1 cellular context compared by ENCODE assay signal in the genomic region with DNA sequence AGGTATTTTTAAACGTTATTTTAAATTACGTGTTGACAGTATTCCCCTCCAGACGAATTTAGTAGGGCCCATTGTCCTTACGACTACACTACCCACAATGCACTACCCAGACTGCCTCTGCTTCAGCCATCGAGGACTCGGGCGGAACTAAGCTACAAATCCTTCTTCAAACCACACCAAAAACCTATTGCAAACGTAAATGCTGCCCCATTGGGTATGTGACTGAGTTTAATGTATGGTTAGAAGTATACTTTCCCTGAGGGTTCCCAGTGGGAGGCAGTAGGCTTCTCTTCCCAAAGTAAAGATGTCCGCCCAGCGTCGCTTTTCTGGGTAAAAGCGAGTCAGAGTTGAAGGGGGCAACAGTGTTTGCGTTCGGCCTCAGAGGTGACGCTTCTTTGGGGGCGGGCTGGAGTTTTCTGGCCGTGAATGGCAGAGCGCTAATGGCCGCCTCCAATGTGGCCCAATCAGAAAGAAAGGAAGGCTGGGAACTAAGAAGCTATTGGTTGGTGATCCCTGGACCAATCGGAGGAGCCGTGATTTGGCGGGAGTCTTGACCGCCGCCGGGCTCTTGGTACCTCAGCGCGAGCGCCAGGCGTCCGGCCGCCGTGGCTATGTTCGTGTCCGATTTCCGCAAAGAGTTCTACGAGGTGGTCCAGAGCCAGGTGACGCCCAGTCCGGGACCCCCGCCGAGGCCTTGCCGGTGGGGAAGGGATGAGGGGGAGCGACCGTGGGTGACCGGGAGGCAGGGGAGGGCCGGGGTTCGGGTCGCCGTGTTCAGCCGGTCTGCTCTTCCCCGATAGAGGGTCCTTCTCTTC.
TF ChIP-seq lines count a peak whose summit lies in the region.

A gene with protein sequence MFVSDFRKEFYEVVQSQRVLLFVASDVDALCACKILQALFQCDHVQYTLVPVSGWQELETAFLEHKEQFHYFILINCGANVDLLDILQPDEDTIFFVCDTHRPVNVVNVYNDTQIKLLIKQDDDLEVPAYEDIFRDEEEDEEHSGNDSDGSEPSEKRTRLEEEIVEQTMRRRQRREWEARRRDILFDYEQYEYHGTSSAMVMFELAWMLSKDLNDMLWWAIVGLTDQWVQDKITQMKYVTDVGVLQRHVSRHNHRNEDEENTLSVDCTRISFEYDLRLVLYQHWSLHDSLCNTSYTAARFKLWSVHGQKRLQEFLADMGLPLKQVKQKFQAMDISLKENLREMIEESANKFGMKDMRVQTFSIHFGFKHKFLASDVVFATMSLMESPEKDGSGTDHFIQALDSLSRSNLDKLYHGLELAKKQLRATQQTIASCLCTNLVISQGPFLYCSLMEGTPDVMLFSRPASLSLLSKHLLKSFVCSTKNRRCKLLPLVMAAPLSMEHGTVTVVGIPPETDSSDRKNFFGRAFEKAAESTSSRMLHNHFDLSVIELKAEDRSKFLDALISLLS (plus strand): TSS at position 563 of the 815 bp plus-strand sequence. CDS start 49 bp downstream, at position 612.

TF ChIP-seq in HepG2, 621 proteins besides CTCF, POLR2A, EP300 and RAD21 (continued from another document and continues in another):
- TF ChIP-seq, protein P1, sequence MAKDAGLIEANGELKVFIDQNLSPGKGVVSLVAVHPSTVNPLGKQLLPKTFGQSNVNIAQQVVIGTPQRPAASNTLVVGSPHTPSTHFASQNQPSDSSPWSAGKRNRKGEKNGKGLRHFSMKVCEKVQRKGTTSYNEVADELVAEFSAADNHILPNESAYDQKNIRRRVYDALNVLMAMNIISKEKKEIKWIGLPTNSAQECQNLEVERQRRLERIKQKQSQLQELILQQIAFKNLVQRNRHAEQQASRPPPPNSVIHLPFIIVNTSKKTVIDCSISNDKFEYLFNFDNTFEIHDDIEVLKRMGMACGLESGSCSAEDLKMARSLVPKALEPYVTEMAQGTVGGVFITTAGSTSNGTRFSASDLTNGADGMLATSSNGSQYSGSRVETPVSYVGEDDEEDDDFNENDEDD (CRISPR knock-in tag; IDR thresholded peaks at IDR 0.05; ENCODE audit: borderline replicate concordance) = peak; percentile 93; the same call in 1 of the 2 replicates
- peak; percentile 50; the same call in 1 of the 2 replicates for TF ChIP-seq ARID2 (CRISPR knock-in tag; IDR thresholded peaks at IDR 0.05; ENCODE audit: borderline replicate concordance)
- no peak for TF ChIP-seq ZNF776 (CRISPR knock-in tag; IDR thresholded peaks at IDR 0.05)
- TF ChIP-seq RBM39 (IDR thresholded peaks at IDR 0.05; ENCODE audit: low read depth, low read length, poor library complexity, severe bottlenecking) = peak; percentile 36
- no peak for TF ChIP-seq SETDB1 (CRISPR knock-in tag; IDR thresholded peaks at IDR 0.05; ENCODE audit: borderline replicate concordance)
- no peak for TF ChIP-seq PRMT3 (CRISPR knock-in tag; IDR thresholded peaks at IDR 0.05; ENCODE audit: borderline replicate concordance, low read depth)
- peak; percentile 88 for TF ChIP-seq NFYC (CRISPR knock-in tag; IDR thresholded peaks at IDR 0.05)
- TF ChIP-seq BHLHE40 (IDR thresholded peaks at IDR 0.05; ENCODE audit: low read length) = no peak
- no peak; the same call in 1 of the 2 replicates for TF ChIP-seq SATB2 (CRISPR knock-in tag; IDR thresholded peaks at IDR 0.05)
- TF ChIP-seq, protein P2, sequence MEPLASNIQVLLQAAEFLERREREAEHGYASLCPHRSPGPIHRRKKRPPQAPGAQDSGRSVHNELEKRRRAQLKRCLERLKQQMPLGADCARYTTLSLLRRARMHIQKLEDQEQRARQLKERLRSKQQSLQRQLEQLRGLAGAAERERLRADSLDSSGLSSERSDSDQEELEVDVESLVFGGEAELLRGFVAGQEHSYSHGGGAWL (CRISPR knock-in tag; IDR thresholded peaks at IDR 0.05) = 0 out of 2 replicates have a peak, but pooled peaks have one; percentile 62
- TF ChIP-seq ZFP1 (CRISPR knock-in tag; IDR thresholded peaks at IDR 0.05) = no peak
- TF ChIP-seq, protein P3, sequence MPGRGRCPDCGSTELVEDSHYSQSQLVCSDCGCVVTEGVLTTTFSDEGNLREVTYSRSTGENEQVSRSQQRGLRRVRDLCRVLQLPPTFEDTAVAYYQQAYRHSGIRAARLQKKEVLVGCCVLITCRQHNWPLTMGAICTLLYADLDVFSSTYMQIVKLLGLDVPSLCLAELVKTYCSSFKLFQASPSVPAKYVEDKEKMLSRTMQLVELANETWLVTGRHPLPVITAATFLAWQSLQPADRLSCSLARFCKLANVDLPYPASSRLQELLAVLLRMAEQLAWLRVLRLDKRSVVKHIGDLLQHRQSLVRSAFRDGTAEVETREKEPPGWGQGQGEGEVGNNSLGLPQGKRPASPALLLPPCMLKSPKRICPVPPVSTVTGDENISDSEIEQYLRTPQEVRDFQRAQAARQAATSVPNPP (CRISPR knock-in tag; IDR thresholded peaks at IDR 0.05) = peak; percentile 57; the same call in 1 of the 2 replicates
- no peak for TF ChIP-seq ISX (CRISPR knock-in tag; conservative IDR thresholded peaks at IDR 0.05)
- no peak for TF ChIP-seq HIVEP1 (CRISPR knock-in tag; IDR thresholded peaks at IDR 0.05)
- TF ChIP-seq HNF4A (CRISPR knock-in tag; IDR thresholded peaks at IDR 0.05) = no peak
- TF ChIP-seq ZNF678 (CRISPR knock-in tag; IDR thresholded peaks at IDR 0.05) = no peak; the same call in 1 of the 2 replicates
- no peak for TF ChIP-seq ZNF790 (CRISPR knock-in tag; IDR thresholded peaks at IDR 0.05; ENCODE audit: borderline replicate concordance)
- no peak for TF ChIP-seq MEIS1 (CRISPR knock-in tag; IDR thresholded peaks at IDR 0.05; ENCODE audit: borderline replicate concordance)
- peak; percentile 63; the same call in 1 of the 2 replicates for TF ChIP-seq ZZZ3 (CRISPR knock-in tag; IDR thresholded peaks at IDR 0.05; ENCODE audit: borderline replicate concordance)
- no peak for TF ChIP-seq DNMT1 (CRISPR knock-in tag; IDR thresholded peaks at IDR 0.05)
- TF ChIP-seq PHF5A (CRISPR knock-in tag; IDR thresholded peaks at IDR 0.05; ENCODE audit: low read depth, unreplicated experiment) = no peak
- TF ChIP-seq KLF15 (CRISPR knock-in tag; IDR thresholded peaks at IDR 0.05; ENCODE audit: borderline replicate concordance) = no peak
- TF ChIP-seq NFIC (IDR thresholded peaks at IDR 0.05; ENCODE audit: low read length) = no peak
- TF ChIP-seq LCORL (IDR thresholded peaks at IDR 0.05) = no peak
- TF ChIP-seq LCORL (CRISPR knock-in tag; IDR thresholded peaks at IDR 0.05) = no peak
- TF ChIP-seq TSC22D2 (CRISPR knock-in tag; IDR thresholded peaks at IDR 0.05; ENCODE audit: borderline replicate concordance) = no peak
- no peak for TF ChIP-seq FLYWCH1 (CRISPR knock-in tag; IDR thresholded peaks at IDR 0.05)
- no peak; the same call in 1 of the 2 replicates for TF ChIP-seq NFATC3 (CRISPR knock-in tag; IDR thresholded peaks at IDR 0.05)
- no peak for TF ChIP-seq MAFG (CRISPR knock-in tag; IDR thresholded peaks at IDR 0.05)
- TF ChIP-seq, protein P4, sequence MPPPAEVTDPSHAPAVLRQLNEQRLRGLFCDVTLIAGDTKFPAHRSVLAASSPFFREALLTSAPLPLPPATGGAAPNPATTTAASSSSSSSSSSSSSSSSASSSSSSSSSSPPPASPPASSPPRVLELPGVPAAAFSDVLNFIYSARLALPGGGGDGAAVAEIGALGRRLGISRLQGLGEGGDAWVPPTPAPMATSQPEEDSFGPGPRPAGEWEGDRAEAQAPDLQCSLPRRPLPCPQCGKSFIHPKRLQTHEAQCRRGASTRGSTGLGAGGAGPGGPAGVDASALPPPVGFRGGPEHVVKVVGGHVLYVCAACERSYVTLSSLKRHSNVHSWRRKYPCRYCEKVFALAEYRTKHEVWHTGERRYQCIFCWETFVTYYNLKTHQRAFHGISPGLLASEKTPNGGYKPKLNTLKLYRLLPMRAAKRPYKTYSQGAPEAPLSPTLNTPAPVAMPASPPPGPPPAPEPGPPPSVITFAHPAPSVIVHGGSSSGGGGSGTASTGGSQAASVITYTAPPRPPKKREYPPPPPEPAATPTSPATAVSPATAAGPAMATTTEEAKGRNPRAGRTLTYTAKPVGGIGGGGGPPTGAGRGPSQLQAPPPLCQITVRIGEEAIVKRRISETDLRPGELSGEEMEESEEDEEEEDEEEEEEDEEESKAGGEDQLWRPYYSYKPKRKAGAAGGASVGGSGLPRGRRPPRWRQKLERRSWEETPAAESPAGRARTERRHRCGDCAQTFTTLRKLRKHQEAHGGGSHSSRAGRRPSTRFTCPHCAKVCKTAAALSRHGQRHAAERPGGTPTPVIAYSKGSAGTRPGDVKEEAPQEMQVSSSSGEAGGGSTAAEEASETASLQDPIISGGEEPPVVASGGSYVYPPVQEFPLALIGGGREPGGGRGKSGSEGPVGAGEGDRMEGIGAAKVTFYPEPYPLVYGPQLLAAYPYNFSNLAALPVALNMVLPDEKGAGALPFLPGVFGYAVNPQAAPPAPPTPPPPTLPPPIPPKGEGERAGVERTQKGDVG (CRISPR knock-in tag; IDR thresholded peaks at IDR 0.05; ENCODE audit: borderline replicate concordance) = no peak
- no peak for TF ChIP-seq ZSCAN29 (CRISPR knock-in tag; conservative IDR thresholded peaks at IDR 0.05)
- TF ChIP-seq ZNF501 (CRISPR knock-in tag; IDR thresholded peaks at IDR 0.05) = peak; percentile 59; the same call in 1 of the 2 replicates
- TF ChIP-seq ZNF547 (CRISPR knock-in tag; IDR thresholded peaks at IDR 0.05) = peak; percentile 69; the same call in 1 of the 2 replicates
- no peak for TF ChIP-seq RBM22 (optimal IDR thresholded peaks at IDR 0.05; ENCODE audit: low read length)
- TF ChIP-seq HES4 (CRISPR knock-in tag; IDR thresholded peaks at IDR 0.05; ENCODE audit: borderline replicate concordance) = no peak
- TF ChIP-seq, protein P5, sequence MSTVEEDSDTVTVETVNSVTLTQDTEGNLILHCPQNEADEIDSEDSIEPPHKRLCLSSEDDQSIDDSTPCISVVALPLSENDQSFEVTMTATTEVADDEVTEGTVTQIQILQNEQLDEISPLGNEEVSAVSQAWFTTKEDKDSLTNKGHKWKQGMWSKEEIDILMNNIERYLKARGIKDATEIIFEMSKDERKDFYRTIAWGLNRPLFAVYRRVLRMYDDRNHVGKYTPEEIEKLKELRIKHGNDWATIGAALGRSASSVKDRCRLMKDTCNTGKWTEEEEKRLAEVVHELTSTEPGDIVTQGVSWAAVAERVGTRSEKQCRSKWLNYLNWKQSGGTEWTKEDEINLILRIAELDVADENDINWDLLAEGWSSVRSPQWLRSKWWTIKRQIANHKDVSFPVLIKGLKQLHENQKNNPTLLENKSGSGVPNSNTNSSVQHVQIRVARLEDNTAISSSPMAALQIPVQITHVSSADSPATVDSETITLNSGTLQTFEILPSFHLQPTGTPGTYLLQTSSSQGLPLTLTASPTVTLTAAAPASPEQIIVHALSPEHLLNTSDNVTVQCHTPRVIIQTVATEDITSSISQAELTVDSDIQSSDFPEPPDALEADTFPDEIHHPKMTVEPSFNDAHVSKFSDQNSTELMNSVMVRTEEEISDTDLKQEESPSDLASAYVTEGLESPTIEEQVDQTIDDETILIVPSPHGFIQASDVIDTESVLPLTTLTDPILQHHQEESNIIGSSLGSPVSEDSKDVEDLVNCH (CRISPR knock-in tag; IDR thresholded peaks at IDR 0.05) = no peak
- TF ChIP-seq KMT2B (CRISPR knock-in tag; IDR thresholded peaks at IDR 0.05) = peak; percentile 46; the same call in 1 of the 2 replicates
- TF ChIP-seq ZFYVE20 (CRISPR knock-in tag; IDR thresholded peaks at IDR 0.05; ENCODE audit: borderline replicate concordance, low read depth) = no peak
- TF ChIP-seq, protein P6, sequence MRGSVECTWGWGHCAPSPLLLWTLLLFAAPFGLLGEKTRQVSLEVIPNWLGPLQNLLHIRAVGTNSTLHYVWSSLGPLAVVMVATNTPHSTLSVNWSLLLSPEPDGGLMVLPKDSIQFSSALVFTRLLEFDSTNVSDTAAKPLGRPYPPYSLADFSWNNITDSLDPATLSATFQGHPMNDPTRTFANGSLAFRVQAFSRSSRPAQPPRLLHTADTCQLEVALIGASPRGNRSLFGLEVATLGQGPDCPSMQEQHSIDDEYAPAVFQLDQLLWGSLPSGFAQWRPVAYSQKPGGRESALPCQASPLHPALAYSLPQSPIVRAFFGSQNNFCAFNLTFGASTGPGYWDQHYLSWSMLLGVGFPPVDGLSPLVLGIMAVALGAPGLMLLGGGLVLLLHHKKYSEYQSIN (CRISPR knock-in tag; IDR thresholded peaks at IDR 0.05; ENCODE audit: borderline replicate concordance) = no peak
- TF ChIP-seq HDAC1 (CRISPR knock-in tag; IDR thresholded peaks at IDR 0.05) = peak; percentile 96
- no peak for TF ChIP-seq ZNF773 (CRISPR knock-in tag; IDR thresholded peaks at IDR 0.05; ENCODE audit: borderline replicate concordance)
- no peak for TF ChIP-seq KDM4B (CRISPR knock-in tag; IDR thresholded peaks at IDR 0.05)
- TF ChIP-seq, protein P7, sequence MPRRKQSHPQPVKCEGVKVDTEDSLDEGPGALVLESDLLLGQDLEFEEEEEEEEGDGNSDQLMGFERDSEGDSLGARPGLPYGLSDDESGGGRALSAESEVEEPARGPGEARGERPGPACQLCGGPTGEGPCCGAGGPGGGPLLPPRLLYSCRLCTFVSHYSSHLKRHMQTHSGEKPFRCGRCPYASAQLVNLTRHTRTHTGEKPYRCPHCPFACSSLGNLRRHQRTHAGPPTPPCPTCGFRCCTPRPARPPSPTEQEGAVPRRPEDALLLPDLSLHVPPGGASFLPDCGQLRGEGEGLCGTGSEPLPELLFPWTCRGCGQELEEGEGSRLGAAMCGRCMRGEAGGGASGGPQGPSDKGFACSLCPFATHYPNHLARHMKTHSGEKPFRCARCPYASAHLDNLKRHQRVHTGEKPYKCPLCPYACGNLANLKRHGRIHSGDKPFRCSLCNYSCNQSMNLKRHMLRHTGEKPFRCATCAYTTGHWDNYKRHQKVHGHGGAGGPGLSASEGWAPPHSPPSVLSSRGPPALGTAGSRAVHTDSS (CRISPR knock-in tag; conservative IDR thresholded peaks at IDR 0.05) = no peak
- TF ChIP-seq NCOA2 (CRISPR knock-in tag; IDR thresholded peaks at IDR 0.05) = no peak
- TF ChIP-seq NCOA5 (CRISPR knock-in tag; IDR thresholded peaks at IDR 0.05) = no peak
- TF ChIP-seq, protein P8, sequence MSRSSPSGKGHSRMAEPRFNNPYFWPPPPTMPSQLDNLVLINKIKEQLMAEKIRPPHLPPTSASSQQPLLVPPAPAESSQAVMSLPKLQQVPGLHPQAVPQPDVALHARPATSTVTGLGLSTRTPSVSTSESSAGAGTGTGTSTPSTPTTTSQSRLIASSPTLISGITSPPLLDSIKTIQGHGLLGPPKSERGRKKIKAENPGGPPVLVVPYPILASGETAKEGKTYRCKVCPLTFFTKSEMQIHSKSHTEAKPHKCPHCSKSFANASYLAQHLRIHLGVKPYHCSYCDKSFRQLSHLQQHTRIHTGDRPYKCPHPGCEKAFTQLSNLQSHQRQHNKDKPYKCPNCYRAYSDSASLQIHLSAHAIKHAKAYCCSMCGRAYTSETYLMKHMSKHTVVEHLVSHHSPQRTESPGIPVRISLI (CRISPR knock-in tag; IDR thresholded peaks at IDR 0.05; ENCODE audit: borderline replicate concordance) = no peak
- TF ChIP-seq, protein P9, sequence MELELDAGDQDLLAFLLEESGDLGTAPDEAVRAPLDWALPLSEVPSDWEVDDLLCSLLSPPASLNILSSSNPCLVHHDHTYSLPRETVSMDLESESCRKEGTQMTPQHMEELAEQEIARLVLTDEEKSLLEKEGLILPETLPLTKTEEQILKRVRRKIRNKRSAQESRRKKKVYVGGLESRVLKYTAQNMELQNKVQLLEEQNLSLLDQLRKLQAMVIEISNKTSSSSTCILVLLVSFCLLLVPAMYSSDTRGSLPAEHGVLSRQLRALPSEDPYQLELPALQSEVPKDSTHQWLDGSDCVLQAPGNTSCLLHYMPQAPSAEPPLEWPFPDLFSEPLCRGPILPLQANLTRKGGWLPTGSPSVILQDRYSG (CRISPR knock-in tag; IDR thresholded peaks at IDR 0.05) = no peak
- peak; percentile 36; the same call in 1 of the 2 replicates for TF ChIP-seq KLF12 (CRISPR knock-in tag; IDR thresholded peaks at IDR 0.05; ENCODE audit: borderline replicate concordance)
